10 cellular contexts compared by ENCODE assay signal in the genomic region with DNA sequence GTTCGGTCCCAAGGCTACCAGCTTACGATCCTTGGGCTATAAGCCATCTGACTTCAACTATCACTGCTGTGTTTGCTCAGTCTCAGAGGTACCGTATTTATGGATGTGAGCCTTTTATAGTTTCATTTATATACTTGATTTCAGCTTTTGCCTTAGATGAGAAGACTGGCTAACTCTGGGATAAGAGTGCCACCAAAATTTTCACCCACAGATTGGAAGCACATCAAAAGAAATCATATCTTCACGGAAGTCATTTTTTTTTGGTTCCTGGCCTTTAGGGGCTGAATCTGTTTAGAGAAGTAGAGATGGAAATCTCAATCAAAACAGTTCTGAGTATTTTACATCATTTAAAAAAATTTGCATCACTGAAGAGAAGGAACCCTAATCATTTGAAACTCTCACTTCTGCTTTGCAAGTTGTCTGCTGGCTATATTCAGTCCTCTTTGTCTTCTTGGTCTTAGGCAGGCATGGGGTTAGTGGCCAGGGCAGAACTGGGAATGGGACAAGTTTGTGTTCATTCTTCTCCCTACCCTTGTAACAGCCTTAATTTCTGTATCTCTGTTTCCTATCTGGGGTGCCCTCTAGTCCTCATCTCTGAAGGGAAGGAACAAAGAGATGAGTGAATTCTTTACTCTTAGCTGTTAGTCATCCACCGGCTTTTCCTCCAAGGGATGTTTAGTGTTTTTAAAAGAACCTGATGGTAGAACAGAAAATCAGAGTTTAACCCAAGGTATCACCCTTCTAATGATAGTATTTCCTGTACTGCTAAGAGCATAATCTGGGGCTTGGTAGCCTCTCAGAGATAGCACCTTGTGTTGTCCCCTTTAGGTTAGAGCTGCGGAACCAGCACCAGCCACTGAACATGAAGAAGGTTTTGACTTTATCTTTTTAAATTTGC.
DNase-seq lines count a peak whose midpoint lies in the region; ATAC-seq lines count a peak whose summit lies in the region.
"Had no signal": no experiment of that assay in that cellular context is flagged by ENCODE, and none has a peak within 500 bp of the region (broad histone marks: within the 10 kb centered on the region; RNA-seq: fewer than 3 reads in every experiment).

No MANE protein-coding gene starts in this region.

- H3K36me3 Mint-ChIP-seq in stimulated activated effector memory CD8-positive, alpha-beta T cell treated with anti-CD3 and anti-CD28 coated beads, Interleukin-12 subunit alpha, Interleukin-12 subunit beta, amount 100 ng/mL, for 72 hours: peaks cover 48% of the 10 kb centered on the region
- H3K36me3 Mint-ChIP-seq: type B pancreatic cell had no signal

- no peaks in the 10 kb centered on the region for H3K9me3 Mint-ChIP-seq in stimulated activated effector memory CD8-positive, alpha-beta T cell treated with anti-CD3 and anti-CD28 coated beads, Interleukin-12 subunit alpha, Interleukin-12 subunit beta, amount 100 ng/mL, for 72 hours

- peak; percentile 42 to 48 for ATAC-seq in activated CD4-positive, CD25-positive, alpha-beta regulatory T cell treated with anti-CD3 and anti-CD28 coated beads, Interleukin-2, amount 50 U/mL, for 24 hours
- peak; percentile 49 for ATAC-seq in HG02981 (IDR thresholded peaks at IDR 0.05; ENCODE audit: unreplicated experiment)
- peak; percentile 62 for ATAC-seq in stimulated activated effector memory CD8-positive, alpha-beta T cell treated with anti-CD3 and anti-CD28 coated beads, Interleukin-12 subunit alpha, Interleukin-12 subunit beta, amount 100 ng/mL, for 72 hours

- H3K27ac Mint-ChIP-seq in stimulated activated effector memory CD8-positive, alpha-beta T cell treated with anti-CD3 and anti-CD28 coated beads, Interleukin-12 subunit alpha, Interleukin-12 subunit beta, amount 100 ng/mL, for 72 hours: peak overlapping the region; percentile 92
- H3K27ac Mint-ChIP-seq: type B pancreatic cell had no signal

- no peak for DNase-seq in activated CD4-positive, CD25-positive, alpha-beta regulatory T cell treated with anti-CD3 and anti-CD28 coated beads, Interleukin-2, amount 50 U/mL, for 72 hours
- DNase-seq in SIG-M5 (lab: John Stamatoyannopoulos, UW): peak; percentile 55
- DNase-seq in stimulated activated effector memory CD8-positive, alpha-beta T cell treated with anti-CD3 and anti-CD28 coated beads, Interleukin-12 subunit alpha, Interleukin-12 subunit beta, amount 100 ng/mL, for 72 hours (ENCODE audit: low spot score in 2 of 2): peak in 1 of 2 donors; percentile 76
- no peak for DNase-seq in NCI-H1417 treated with DMSO at 0.1 percent for 48 hours (lab: John Stamatoyannopoulos, UW)
- DNase-seq in UCSD-AML1 (lab: John Stamatoyannopoulos, UW; ENCODE audit: unreplicated experiment): no peak
- DNase-seq in stimulated activated CD4-positive, alpha-beta T cell treated with anti-CD3 and anti-CD28 coated beads, Interleukin-4, amount 100 ng/mL, for 4 hours: no peak
- DNase-seq: NCI-H446 had no signal

- peaks cover 96% of the 10 kb centered on the region for H3K4me1 Mint-ChIP-seq in stimulated activated effector memory CD8-positive, alpha-beta T cell treated with anti-CD3 and anti-CD28 coated beads, Interleukin-12 subunit alpha, Interleukin-12 subunit beta, amount 100 ng/mL, for 72 hours

- H3K4me3 Mint-ChIP-seq in stimulated activated effector memory CD8-positive, alpha-beta T cell treated with anti-CD3 and anti-CD28 coated beads, Interleukin-12 subunit alpha, Interleukin-12 subunit beta, amount 100 ng/mL, for 72 hours: peak overlapping the region; percentile 79
- H3K4me3 Mint-ChIP-seq: type B pancreatic cell had no signal
